8 cellular contexts compared by ENCODE assay signal in genomic region chr5:96661841-96662724, GRCh38. TPM values are rescaled to one million over a fixed set of nuclear protein-coding genes. Genes with fewer than 3 reads are reported as not detected.
DNase-seq lines count a peak whose midpoint lies in the region; ATAC-seq, FAIRE-seq and TF ChIP-seq lines count a peak whose summit lies in the region.

Gene CAST, plus strand, starts transcription at chr5:96662376. Its CDS starts 47 bp downstream, at chr5:96662423.

- 0 to 1% methylated on average over 49 to 77 of the region's 77 CpGs for WGBS in pancreas, 2 donors
- 1% methylated on average over 51 to 58 of the region's 77 CpGs for WGBS in tibial nerve, 2 donors

- H3K4me1 Mint-ChIP-seq in activated naive CD4-positive, alpha-beta T cell treated with anti-CD3 and anti-CD28 coated beads, Interleukin-2, amount 50 U/mL, for 24 hours = peaks cover 52% of the 10 kb centered on the region

- no peaks in the 10 kb centered on the region for H3K27me3 Mint-ChIP-seq in activated naive CD4-positive, alpha-beta T cell treated with anti-CD3 and anti-CD28 coated beads, Interleukin-2, amount 50 U/mL, for 24 hours

- peak within 1 kb of the TSS; percentile 57 for H3K9ac ChIP-seq in SK-N-MC (ENCODE audit: insufficient read length)

- H3K36me3 Mint-ChIP-seq in activated naive CD4-positive, alpha-beta T cell treated with anti-CD3 and anti-CD28 coated beads, Interleukin-2, amount 50 U/mL, for 24 hours = no peaks in the 10 kb centered on the region

- peak; percentile 71 to 84 (median 78) for ATAC-seq in pancreas

- H3K27me3 ChIP-seq in pancreas = no peaks in the 10 kb centered on the region
- H3K27me3 ChIP-seq in tibial nerve = no peaks in the 10 kb centered on the region

- DNase-seq in D721Med (ENCODE audit: insufficient read length, low spot score) (peak; percentile 39), GM20000 (ENCODE audit: low spot score) (peak; percentile 93), HS-5 (ENCODE audit: low read depth) (peak; percentile 85), SK-N-MC (ENCODE audit: low read depth, low spot score) (no peak), glomerular visceral epithelial cell (ENCODE audit: extremely low spot score) (peak; percentile 98), pancreas (peak; percentile 86 to 92 (median 88)), tibial nerve (ENCODE audit: low spot score in 2 of 2) (peak; percentile 82 to 89)

- TF ChIP-seq CTCF in D721Med (IDR thresholded peaks at IDR 0.05; ENCODE audit: insufficient read depth, missing control alignments) (no peak), GM20000 (IDR thresholded peaks at IDR 0.05; ENCODE audit: extremely low read depth, missing control alignments) (no peak), pancreas (IDR thresholded peaks at IDR 0.05) (no peak), tibial nerve (IDR thresholded peaks at IDR 0.05) (peak in 1 of 5 experiments; percentile 18)

- no peak for FAIRE-seq in D721Med (lab: Jason Lieb, UNC)
- no peak for FAIRE-seq in pancreas (lab: Jason Lieb, UNC)

- H3K9me3 ChIP-seq in SK-N-MC (ENCODE audit: low read depth, low read length) = no peaks in the 10 kb centered on the region
- no peaks in the 10 kb centered on the region for H3K9me3 ChIP-seq in pancreas
- no peaks in the 10 kb centered on the region for H3K9me3 ChIP-seq in tibial nerve

- peak within 1 kb of the TSS; percentile 96 for H3K27ac Mint-ChIP-seq in activated naive CD4-positive, alpha-beta T cell treated with anti-CD3 and anti-CD28 coated beads, Interleukin-2, amount 50 U/mL, for 24 hours

- TF ChIP-seq EP300 in tibial nerve (IDR thresholded peaks at IDR 0.05) = peak; percentile 51 to 88

- H3K36me3 ChIP-seq in SK-N-MC (ENCODE audit: insufficient read depth, low read length) (no peaks in the 10 kb centered on the region), pancreas (no peaks in the 10 kb centered on the region), tibial nerve (no peaks in the 10 kb centered on the region)

- peak; percentile 33 to 57 for TF ChIP-seq POLR2A in tibial nerve (IDR thresholded peaks at IDR 0.05)

- intact Hi-C loops in pancreas (cut with DNase I) = no loop called here

- peak within 1 kb of the TSS; percentile 96 for H3K4me3 Mint-ChIP-seq in activated naive CD4-positive, alpha-beta T cell treated with anti-CD3 and anti-CD28 coated beads, Interleukin-2, amount 50 U/mL, for 24 hours

- H3K9me3 Mint-ChIP-seq in activated naive CD4-positive, alpha-beta T cell treated with anti-CD3 and anti-CD28 coated beads, Interleukin-2, amount 50 U/mL, for 24 hours = no peaks in the 10 kb centered on the region

- H3K4me3 ChIP-seq in SK-N-MC (peak within 1 kb of the TSS; percentile 93), pancreas (peak within 1 kb of the TSS; percentile 78 to 93 (median 89)), tibial nerve (peak within 1 kb of the TSS; percentile 87 to 99 (median 92))

- H3K27ac ChIP-seq in SK-N-MC (no peak within 1 kb of the TSS), pancreas (peak within 1 kb of the TSS; percentile 87 to 98 (median 92)), tibial nerve (peak within 1 kb of the TSS; percentile 97 to 100 (median 99))

- peaks cover 0 to 23% (median 17%) of the 10 kb centered on the region in 3 donors for H3K4me1 ChIP-seq in pancreas
- H3K4me1 ChIP-seq in tibial nerve = peaks cover 0 to 47% (median 7%) of the 10 kb centered on the region in 4 donors

RNA-seq across cellular contexts. Expression of gene CAST, which starts in this region (rescaled TPM):
- total RNA-seq in pancreas = 100 to 1,000 TPM in 1 of 6 donors, 10 to 100 TPM in 5; 56.4 to 100 (median 68.1) TPM
- 10 to 100 TPM; 26.5 to 37.5 TPM for polyA plus RNA-seq in pancreas
- 100 to 1,000 TPM; 247 to 316 (median 259) TPM for total RNA-seq in tibial nerve
